Comparison of ENCODE assay signal across 31 cellular contexts in genomic region chr14:104087505-104087904, GRCh38. TPM values are rescaled to one million over a fixed set of nuclear protein-coding genes. Genes with fewer than 3 reads are reported as not detected.
DNase-seq lines count a peak whose midpoint lies in the region; ATAC-seq, FAIRE-seq and TF ChIP-seq lines count a peak whose summit lies in the region.
"Had no signal": no experiment of that assay in that cellular context is flagged by ENCODE, and none has a peak within 500 bp of the region (broad histone marks: within the 10 kb centered on the region; RNA-seq: fewer than 3 reads in every experiment).

No MANE protein-coding gene starts in this region.

- no peak overlapping the region for H2BK5ac ChIP-seq in neuronal stem cell (ENCODE audit: low read length)

- FAIRE-seq in frontal cortex (lab: Jason Lieb, UNC): no peak
- FAIRE-seq: pancreas had no signal

- intact Hi-C loops in body of pancreas (cut with DNase I): no loop called here

- WGBS in body of pancreas, 2 donors: 88 to 90% methylated on average over 10 to 17 of the region's 17 CpGs
- no CpG with 5 or more reads among the region's 17 CpGs for WGBS in neuronal stem cell (ENCODE audit: extremely low coverage in 2 of 2, insufficient read length in 2 of 2, insufficient replicate concordance in 1 of 2), 2 donors

- H3K36me3 ChIP-seq in BLaER1 treated with 17β-estradiol and CSF1 and Interleukin-3, amounts not matched to agents 10 nM and 100 nM: no peaks in the 10 kb centered on the region
- no peaks in the 10 kb centered on the region for H3K36me3 ChIP-seq in body of pancreas (replicated peaks in 1 of 2; ENCODE audit: insufficient read depth in 1 of 2, low read depth in 2 of 2)
- H3K36me3 ChIP-seq in neuronal stem cell (replicated peaks in 1 of 2; ENCODE audit: control insufficient read depth in 2 of 2, insufficient read depth in 2 of 2, low read length in 2 of 2): no peaks in the 10 kb centered on the region
- H3K36me3 ChIP-seq: breast epithelium, pancreas, sigmoid colon, stomach, thyroid gland had no signal

- peak overlapping the region in 9 of 11 experiments; percentile 37 to 83 (median 76); a peak in 17 of 22 replicates for H3K4me2 ChIP-seq in BLaER1 treated with 17β-estradiol and CSF1 and Interleukin-3, amounts not matched to agents 10 nM and 100 nM
- H3K4me2 ChIP-seq in neuronal stem cell (ENCODE audit: insufficient read depth, low read length, poor library complexity, severe bottlenecking): no peak overlapping the region

- H3K4me1 ChIP-seq in BLaER1 treated with 17β-estradiol and CSF1 and Interleukin-3, amounts not matched to agents 10 nM and 100 nM: peaks cover 4 to 49% (median 34%) of the 10 kb centered on the region in 10 experiments; a peak in 18 of 20 replicates
- H3K4me1 ChIP-seq in body of pancreas: peaks cover 7% of the 10 kb centered on the region
- H3K4me1 ChIP-seq in neuronal stem cell (ENCODE audit: control insufficient read depth in 2 of 2, insufficient read depth in 1 of 2, low read depth in 1 of 2, low read length in 2 of 2): no peaks in the 10 kb centered on the region
- H3K4me1 ChIP-seq: breast epithelium, pancreas had no signal

- no peak overlapping the region for H3K27ac ChIP-seq in BLaER1 treated with 17β-estradiol and CSF1 and Interleukin-3, amounts not matched to agents 10 nM and 100 nM
- H3K27ac ChIP-seq in body of pancreas (no peak overlapping the region), neuronal stem cell (replicated peaks; ENCODE audit: low read length) (no peak overlapping the region)
- H3K27ac ChIP-seq: breast epithelium, pancreas, sigmoid colon, thyroid gland had no signal

- no peak overlapping the region for H3K4ac ChIP-seq in neuronal stem cell (ENCODE audit: low read length)

- peak overlapping the region; percentile 11 for H3K23ac ChIP-seq in neuronal stem cell (ENCODE audit: low read depth, low read length, poor library complexity)

- H2AFZ ChIP-seq in neuronal stem cell (ENCODE audit: low read length): no peak overlapping the region

- H2BK15ac ChIP-seq in neuronal stem cell (ENCODE audit: low read length): peak overlapping the region; percentile 98

- H3K79me1 ChIP-seq in neuronal stem cell (ENCODE audit: low read depth, low read length): no peaks in the 10 kb centered on the region

- peak overlapping the region; percentile 52 for H3K18ac ChIP-seq in neuronal stem cell (ENCODE audit: low read length)

- H3K14ac ChIP-seq in neuronal stem cell (ENCODE audit: low read length): no peak overlapping the region

- no peaks in the 10 kb centered on the region for H3K9me3 ChIP-seq in BLaER1 treated with 17β-estradiol and CSF1 and Interleukin-3, amounts not matched to agents 10 nM and 100 nM (replicated peaks in 1 of 11)
- H3K9me3 ChIP-seq in body of pancreas: no peaks in the 10 kb centered on the region
- H3K9me3 ChIP-seq in neuronal stem cell (replicated peaks in 1 of 2; ENCODE audit: control insufficient read depth in 2 of 2, insufficient read depth in 1 of 2, low read depth in 1 of 2, low read length in 2 of 2): peaks cover 0 to 2% of the 10 kb centered on the region in 2 donors
- H3K9me3 ChIP-seq: breast epithelium, pancreas, sigmoid colon, stomach, thyroid gland had no signal

- no peak for TF ChIP-seq CTCF in body of pancreas (IDR thresholded peaks at IDR 0.05)

- no peak overlapping the region for H4K8ac ChIP-seq in neuronal stem cell (ENCODE audit: low read depth, low read length)

- ATAC-seq in body of pancreas: no peak
- ATAC-seq: activated naive CD4-positive, alpha-beta T cell treated with anti-CD3 and anti-CD28 coated beads, Interleukin-2, amount 50 U/mL, for 72 hours had no signal

- H3K27me3 ChIP-seq in BLaER1 treated with 17β-estradiol and CSF1 and Interleukin-3, amounts not matched to agents 10 nM and 100 nM: no peaks in the 10 kb centered on the region
- H3K27me3 ChIP-seq in body of pancreas (no peaks in the 10 kb centered on the region), neuronal stem cell (ENCODE audit: control insufficient read depth in 3 of 3, insufficient read depth in 3 of 3, low read depth in 1 of 3, low read length in 3 of 3) (peaks cover 0 to 56% (median 0%) of the 10 kb centered on the region in 3 experiments)
- H3K27me3 ChIP-seq: pancreas, thyroid gland had no signal

- no peak overlapping the region for H2AK5ac ChIP-seq in neuronal stem cell (ENCODE audit: low read depth, low read length)

- DNase-seq in body of pancreas: peak in 3 of 4 donors; percentile 6 to 11 (median 11)
- DNase-seq in islet precursor cell: peak; percentile 48
- no peak for DNase-seq in neuronal stem cell (ENCODE audit: low spot score)
- no peak for DNase-seq in activated CD4-positive, alpha-beta T cell treated with anti-CD3 and anti-CD28 coated beads, Interleukin-2, amount 50 U/mL, for 48 hours
- no peak for DNase-seq in NCI-H1930 (lab: John Stamatoyannopoulos, UW)
- DNase-seq in T-helper 9 cell: no peak
- no peak for DNase-seq in frontal cortex (ENCODE audit: low spot score in 2 of 2)
- DNase-seq: activated CD4-positive, alpha-beta T cell treated with anti-CD3 and anti-CD28 coated beads for 4 hours; activated CD8-positive, alpha-beta memory T cell treated with anti-CD3 and anti-CD28 coated beads for 24 hours; activated T-cell treated with anti-CD3 and anti-CD28 coated beads for 4 hours; amygdala; DMS 273 treated with DMSO at 0.1 percent for 48 hours; effector CD8-positive, alpha-beta T cell; erythroblast; H9; Kasumi-1; NCI-H1436; NCI-H2081 treated with DMSO at 0.1 percent for 48 hours; NCI-H2227 treated with DMSO at 0.1 percent for 48 hours; SHP77; sigmoid colon; stimulated activated CD4-positive, alpha-beta T cell treated with anti-CD3 and anti-CD28 coated beads, Interleukin-4, amount 100 ng/mL, for 1 hour; thyroid gland had no signal

- H3K4me3 ChIP-seq in BLaER1 treated with 17β-estradiol and CSF1 and Interleukin-3, amounts not matched to agents 10 nM and 100 nM: no peak overlapping the region
- no peak overlapping the region for H3K4me3 ChIP-seq in body of pancreas
- no peak overlapping the region for H3K4me3 ChIP-seq in neuronal stem cell (ENCODE audit: low read length in 2 of 2)
- H3K4me3 ChIP-seq: breast epithelium, pancreas, sigmoid colon, stomach, thyroid gland had no signal

- H2BK12ac ChIP-seq in neuronal stem cell (ENCODE audit: low read length): no peak overlapping the region

- peaks cover 0 to 10% (median 0%) of the 10 kb centered on the region in 11 experiments; a peak in 2 of 22 replicates for H4K20me1 ChIP-seq in BLaER1 treated with 17β-estradiol and CSF1 and Interleukin-3, amounts not matched to agents 10 nM and 100 nM

- no peak overlapping the region for H4K91ac ChIP-seq in neuronal stem cell (ENCODE audit: low read depth, low read length, poor library complexity)

- H3K9ac ChIP-seq in BLaER1 treated with 17β-estradiol and CSF1 and Interleukin-3, amounts not matched to agents 10 nM and 100 nM: peak overlapping the region in 2 of 11 experiments; percentile 6 to 29; a peak in 3 of 22 replicates
- no peak overlapping the region for H3K9ac ChIP-seq in neuronal stem cell (ENCODE audit: low read depth, low read length, poor library complexity)

- TF ChIP-seq POLR2A in body of pancreas (IDR thresholded peaks at IDR 0.05): no peak

- no peak overlapping the region for H2BK120ac ChIP-seq in neuronal stem cell (ENCODE audit: low read depth, low read length)

RNA-seq across cellular contexts. Expression of gene ASPG, which starts 2.0 kb away (rescaled TPM):
- under 1 TPM; 0.52 to 0.99 TPM for total RNA-seq in body of pancreas
- polyA plus RNA-seq in neuronal stem cell (2013, experiment 1 of 2): 0.10 TPM
- polyA plus RNA-seq in neuronal stem cell (2013, experiment 2 of 2): 0.12 TPM
- 0.41 TPM for total RNA-seq in frontal cortex
- total RNA-seq: A673; activated naive CD4-positive, alpha-beta T cell treated with anti-CD3 and anti-CD28 coated beads, Interleukin-2, amount 50 U/mL, for 72 hours; lung microvascular endothelial cell; T-helper 2 cell treated with Interferon-gamma antibody and Interleukin-4, amounts not matched to agents 100 ng/mL and 5 ng/mL, for 36 hours had no signal

RNA-seq across cellular contexts. Expression of gene KIF26A, which starts 50.9 kb away (rescaled TPM):
- 10 to 100 TPM; 14.8 to 17.1 TPM for total RNA-seq in body of pancreas
- polyA plus RNA-seq in neuronal stem cell (2013, experiment 1 of 2): 14.6 TPM
- polyA plus RNA-seq in neuronal stem cell (2013, experiment 2 of 2): 14.0 TPM
- 13.0 TPM for total RNA-seq in frontal cortex

Comparison
In these comparisons a context has a peak if more than half of its experiments do, and no peak if none do; other contexts are left out.
1. DNase-seq: peak in body of pancreas (3 of 4) and islet precursor cell (single experiment); none in neuronal stem cell (single experiment), activated CD4-positive, alpha-beta T cell treated with anti-CD3 and anti-CD28 coated beads, Interleukin-2, amount 50 U/mL, for 48 hours (0 of 2), NCI-H1930 (0 of 2), T-helper 9 cell (single experiment) and frontal cortex (0 of 2).